1 cellular context compared by ENCODE assay signal in genomic region chr16:89453662-89454321, GRCh38.
TF ChIP-seq lines count a peak whose summit lies in the region.

No MANE protein-coding gene starts in this region.

TF ChIP-seq in HepG2, 621 proteins besides CTCF, POLR2A, EP300 and RAD21 (continues in another document):
- TF ChIP-seq CBFB (CRISPR knock-in tag; IDR thresholded peaks at IDR 0.05) (no peak), THRA (CRISPR knock-in tag; IDR thresholded peaks at IDR 0.05; ENCODE audit: borderline replicate concordance) (no peak), ZNF687 (CRISPR knock-in tag; IDR thresholded peaks at IDR 0.05) (peak; percentile 34; the same call in 1 of the 2 replicates), RNF2 (conservative IDR thresholded peaks at IDR 0.05; ENCODE audit: low read depth) (no peak), ZNF891 (CRISPR knock-in tag; IDR thresholded peaks at IDR 0.05) (0 out of 2 replicates have a peak, but pooled peaks have one; percentile 19), CEBPB (IDR thresholded peaks at IDR 0.05; ENCODE audit: borderline replicate concordance, low read depth, low read length) (0 out of 2 replicates have a peak, but pooled peaks have one; percentile 27), PATZ1 (CRISPR knock-in tag; IDR thresholded peaks at IDR 0.05) (0 out of 2 replicates have a peak, but pooled peaks have one; percentile 20), ZNF670 (CRISPR knock-in tag; IDR thresholded peaks at IDR 0.05; ENCODE audit: borderline replicate concordance) (no peak), MIER3 (CRISPR knock-in tag; IDR thresholded peaks at IDR 0.05; ENCODE audit: borderline replicate concordance) (no peak), ZNF747 (CRISPR knock-in tag; IDR thresholded peaks at IDR 0.05; ENCODE audit: borderline replicate concordance) (no peak), ZNF749 (CRISPR knock-in tag; IDR thresholded peaks at IDR 0.05; ENCODE audit: borderline replicate concordance) (no peak), ZNF841 (CRISPR knock-in tag; IDR thresholded peaks at IDR 0.05; ENCODE audit: borderline replicate concordance) (no peak), CREBL2 (CRISPR knock-in tag; IDR thresholded peaks at IDR 0.05; ENCODE audit: borderline replicate concordance) (no peak), ZNF34 (CRISPR knock-in tag; IDR thresholded peaks at IDR 0.05; ENCODE audit: borderline replicate concordance) (no peak), SNAPC4 (CRISPR knock-in tag; IDR thresholded peaks at IDR 0.05) (no peak), GABPA (IDR thresholded peaks at IDR 0.05; ENCODE audit: low read depth, low read length) (no peak), GABPA (CRISPR knock-in tag; IDR thresholded peaks at IDR 0.05; ENCODE audit: low read depth) (peak; percentile 59; the same call in 1 of the 2 replicates), JUND (CRISPR knock-in tag; IDR thresholded peaks at IDR 0.05) (no peak), NRL (CRISPR knock-in tag; IDR thresholded peaks at IDR 0.05; ENCODE audit: borderline replicate concordance) (0 out of 2 replicates have a peak, but pooled peaks have one; percentile 39), ZKSCAN5 (CRISPR knock-in tag; IDR thresholded peaks at IDR 0.05) (no peak), ZNF407 (CRISPR knock-in tag; IDR thresholded peaks at IDR 0.05; ENCODE audit: not compliant biosample characterization) (no peak), HIC2 (CRISPR knock-in tag; IDR thresholded peaks at IDR 0.05; ENCODE audit: low read depth) (no peak), NFIC (IDR thresholded peaks at IDR 0.05; ENCODE audit: low read length) (no peak), GTF3A (CRISPR knock-in tag; conservative IDR thresholded peaks at IDR 0.05) (no peak), ZNF354B (CRISPR knock-in tag; IDR thresholded peaks at IDR 0.05) (no peak), TCF7 (IDR thresholded peaks at IDR 0.05; ENCODE audit: low read depth) (no peak), ZNF263 (CRISPR knock-in tag; IDR thresholded peaks at IDR 0.05) (0 out of 2 replicates have a peak, but pooled peaks have one; percentile 34), AKAP8 (CRISPR knock-in tag; IDR thresholded peaks at IDR 0.05) (no peak), E2F1 (CRISPR knock-in tag; IDR thresholded peaks at IDR 0.05) (no peak), ZFP62 (CRISPR knock-in tag; IDR thresholded peaks at IDR 0.05) (no peak)
